ENCODE assay signal across 8 cellular contexts in genomic region chr10:44878704-44879530, GRCh38. TPM values are rescaled to one million over a fixed set of nuclear protein-coding genes. Genes with fewer than 3 reads are reported as not detected.
A peak's percentile ranks its signal among the peaks of the same experiment; 100 is the strongest.
DNase-seq lines count a peak whose midpoint lies in the region; ATAC-seq, FAIRE-seq and TF ChIP-seq lines count a peak whose summit lies in the region.

No MANE protein-coding gene starts in this region.

- DNase-seq in CD14-positive monocyte (ENCODE audit: low spot score) (peak; percentile 77), MG63 (peak; percentile 70), amniotic epithelial cell (ENCODE audit: low read depth) (peak; percentile 72), left cardiac atrium (peak; percentile 89), pancreas (peak; percentile 80 to 96 (median 86)), testis (peak; percentile 90)

- TF ChIP-seq CTCF in CD14-positive monocyte (IDR thresholded peaks at IDR 0.05) (no peak), pancreas (IDR thresholded peaks at IDR 0.05) (no peak), testis (IDR thresholded peaks at IDR 0.05) (no peak)

- no peak for FAIRE-seq in pancreas (lab: Jason Lieb, UNC)

- H3K27me3 ChIP-seq in MG63, result no peaks in the 10 kb centered on the region
- no peaks in the 10 kb centered on the region for H3K27me3 ChIP-seq in pancreas
- no peaks in the 10 kb centered on the region for H3K27me3 ChIP-seq in testis

- intact Hi-C loops in CD14-positive monocyte (cut with micrococcal nuclease) (no loop called here), left cardiac atrium (cut with DNase I) (loop anchor here in 1 of 2 donors (10.0 kb wide), 1 partner anchor 96 kb away; the partner anchor contains the start of gene DEPP1), pancreas (cut with DNase I) (no loop called here), testis (cut with DNase I; ENCODE audit: low total_unique reads) (no loop called here)

- H3K4me3 Mint-ChIP-seq in CD14-positive monocyte, result peak overlapping the region; percentile 82 to 96
- H3K4me3 Mint-ChIP-seq in T-helper 1 cell treated with Interleukin-12 subunit alpha and Interleukin-12 subunit beta and Interleukin-4 antibody, amounts not matched to agents 30 μg/mL and 1 μg/mL, for 36 hours, result peak overlapping the region; percentile 87

- WGBS in pancreas, 2 donors, result 13 to 21% methylated on average over 30 of the region's 30 CpGs
- WGBS in testis, 2 donors, result 2% methylated on average over 15 to 30 of the region's 30 CpGs

- ATAC-seq in GM21390 (IDR thresholded peaks at IDR 0.05; ENCODE audit: unreplicated experiment) (peak; percentile 80), left cardiac atrium (peak; percentile 95), pancreas (peak; percentile 73 to 93 (median 84))

- H3K36me3 ChIP-seq in MG63 (no peaks in the 10 kb centered on the region), pancreas (no peaks in the 10 kb centered on the region), testis (ENCODE audit: low read depth, missing control alignments) (no peaks in the 10 kb centered on the region)

- H3K4me3 ChIP-seq in MG63 (peak overlapping the region; percentile 19; the same call in 1 of the 2 replicates), pancreas (peak overlapping the region in 2 of 4 donors; percentile 23 to 39), testis (peak overlapping the region; percentile 40 to 47)

- peaks cover 0 to 2% (median 0%) of the 10 kb centered on the region in 7 donors for H3K9me3 Mint-ChIP-seq in CD14-positive monocyte
- H3K9me3 Mint-ChIP-seq in T-helper 1 cell treated with Interleukin-12 subunit alpha and Interleukin-12 subunit beta and Interleukin-4 antibody, amounts not matched to agents 30 μg/mL and 1 μg/mL, for 36 hours, result no peaks in the 10 kb centered on the region

- no peaks in the 10 kb centered on the region for H3K9me3 ChIP-seq in MG63
- H3K9me3 ChIP-seq in pancreas, result no peaks in the 10 kb centered on the region
- H3K9me3 ChIP-seq in testis, result no peaks in the 10 kb centered on the region

- no peak for TF ChIP-seq POLR2A in testis (IDR thresholded peaks at IDR 0.05)

- H3K36me3 Mint-ChIP-seq in CD14-positive monocyte, result no peaks in the 10 kb centered on the region
- H3K36me3 Mint-ChIP-seq in T-helper 1 cell treated with Interleukin-12 subunit alpha and Interleukin-12 subunit beta and Interleukin-4 antibody, amounts not matched to agents 30 μg/mL and 1 μg/mL, for 36 hours (ENCODE audit: low read depth), result no peaks in the 10 kb centered on the region

- H3K27ac ChIP-seq in pancreas (peak overlapping the region in 1 of 4 donors; percentile 31), testis (peak overlapping the region; percentile 61 to 65)

- peak overlapping the region in 1 of 7 donors; percentile 50 for H3K27ac Mint-ChIP-seq in CD14-positive monocyte
- no peak overlapping the region for H3K27ac Mint-ChIP-seq in T-helper 1 cell treated with Interleukin-12 subunit alpha and Interleukin-12 subunit beta and Interleukin-4 antibody, amounts not matched to agents 30 μg/mL and 1 μg/mL, for 36 hours

- peaks cover 19 to 36% (median 25%) of the 10 kb centered on the region in 3 donors for H3K27me3 Mint-ChIP-seq in CD14-positive monocyte (ENCODE audit: low read depth in 3 of 3)
- H3K27me3 Mint-ChIP-seq in T-helper 1 cell treated with Interleukin-12 subunit alpha and Interleukin-12 subunit beta and Interleukin-4 antibody, amounts not matched to agents 30 μg/mL and 1 μg/mL, for 36 hours (ENCODE audit: low read depth), result peaks cover 28% of the 10 kb centered on the region

- H3K4me1 ChIP-seq in pancreas, result peaks cover 6 to 9% (median 7%) of the 10 kb centered on the region in 3 donors
- H3K4me1 ChIP-seq in testis, result peaks cover 11% of the 10 kb centered on the region

- H3K4me1 Mint-ChIP-seq in CD14-positive monocyte, result peaks cover 25% of the 10 kb centered on the region
- peaks cover 14% of the 10 kb centered on the region for H3K4me1 Mint-ChIP-seq in T-helper 1 cell treated with Interleukin-12 subunit alpha and Interleukin-12 subunit beta and Interleukin-4 antibody, amounts not matched to agents 30 μg/mL and 1 μg/mL, for 36 hours (ENCODE audit: low read depth)

RNA-seq across cellular contexts. Expression of gene TMEM72, which starts 32.2 kb away (rescaled TPM):
- polyA plus RNA-seq in CD14-positive monocyte, result not detected
- total RNA-seq in MG63 (2014; rRNA removed; shearing (Covaris generic); ENCODE audit: low replicate concordance), result not detected in 2 replicates
- under 1 TPM; 0.21 to 0.27 TPM for total RNA-seq in left cardiac atrium
- 1 to 10 TPM; 1.2 to 2.8 (median 2.3) TPM for total RNA-seq in pancreas
- polyA plus RNA-seq in pancreas, result 1 to 10 TPM; 4.6 to 7.7 TPM
- 1 to 10 TPM; 1.5 to 8.7 TPM for total RNA-seq in testis
- polyA plus RNA-seq in testis (ENCODE audit: insufficient read depth, low read depth, low replicate concordance), result 3.0 TPM
